In the genomic region with DNA sequence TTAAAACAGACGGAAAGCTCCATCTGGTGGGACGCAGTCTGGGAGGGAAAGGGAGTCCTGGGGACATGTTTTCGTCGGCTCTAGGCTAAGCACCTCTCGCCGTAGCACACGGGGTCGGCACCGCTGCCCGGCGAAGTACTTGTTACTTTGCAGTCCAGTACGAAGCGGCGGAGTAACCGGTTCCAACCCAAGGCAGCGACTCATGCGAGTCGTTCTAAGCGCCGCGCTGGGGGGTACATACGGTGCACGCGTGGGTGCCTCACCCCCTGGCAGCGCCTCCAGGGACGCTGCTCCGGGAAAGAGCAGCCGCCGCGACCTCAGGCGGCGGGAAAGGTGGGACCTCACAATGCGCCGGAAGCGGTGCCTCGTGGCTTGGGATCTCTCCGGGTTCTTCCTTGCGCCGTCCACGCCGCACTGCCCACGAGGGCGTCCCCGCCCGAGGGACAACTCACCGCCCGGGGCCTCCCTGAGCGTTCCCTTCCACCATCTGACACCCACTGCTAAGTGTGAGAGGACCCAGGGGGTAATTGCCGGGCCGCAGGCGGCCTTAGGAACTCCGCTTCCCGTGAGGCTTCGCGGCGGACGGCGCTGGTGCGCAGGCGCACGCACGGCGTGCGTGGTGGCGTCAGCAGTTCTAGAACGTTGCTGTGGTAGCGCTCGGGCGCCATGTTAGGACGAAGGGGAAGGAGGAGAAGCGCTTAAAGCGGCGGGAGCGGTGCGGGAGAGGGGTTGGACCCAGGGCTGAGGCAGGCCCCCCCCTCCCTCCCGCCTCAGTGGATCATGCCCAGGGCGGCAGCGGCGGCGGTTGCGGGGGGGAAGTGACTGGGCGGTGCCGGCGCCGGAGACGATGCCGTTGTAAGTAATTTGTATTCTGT, we compare ENCODE assay signal across 8 cellular contexts. TPM values are rescaled to one million over a fixed set of nuclear protein-coding genes. Genes with fewer than 3 reads are reported as not detected.
A peak's percentile ranks its signal among the peaks of the same experiment; 100 is the strongest.
DNase-seq lines count a peak whose midpoint lies in the region; ATAC-seq lines count a peak whose summit lies in the region.

A gene (plus strand): TSS at position 637 of the 875 bp plus-strand sequence. CDS start 211 bp downstream, at position 848.

- ATAC-seq in GM19324 (IDR thresholded peaks at IDR 0.05; ENCODE audit: low FRiP score, unreplicated experiment): peak; percentile 92
- ATAC-seq in HG03469 (IDR thresholded peaks at IDR 0.05; ENCODE audit: unreplicated experiment): peak; percentile 87
- ATAC-seq in left lobe of liver: peak; percentile 92

- H3K27me3 Mint-ChIP-seq in activated CD4-positive, alpha-beta T cell treated with anti-CD3 and anti-CD28 coated beads, Interleukin-2, amount 10 ng/mL, durations not matched to agents 7 days and 5 days: peaks cover 4% of the 10 kb centered on the region

- POLR2A ChIA-PET in activated CD4-positive, alpha-beta T cell treated with anti-CD3 and anti-CD28 coated beads, Interleukin-2, amount 10 ng/mL, durations not matched to agents 7 days and 5 days (lab: Charles Lee): interaction anchor here (0.5 kb wide), 1 partner anchor 17 kb away, joined by 5 read pairs; no protein-coding TSS in a partner anchor

- peak within 1 kb of the TSS; percentile 98 for H3K4me3 ChIP-seq in BLaER1

- DNase-seq in NCI-H526 treated with DMSO at 0.1 percent for 48 hours (lab: John Stamatoyannopoulos, UW): peak; percentile 91
- DNase-seq in activated CD4-positive, alpha-beta T cell treated with anti-CD3 and anti-CD28 coated beads, Interleukin-2, amount 10 ng/mL, durations not matched to agents 7 days and 5 days: peak; percentile 96
- peak; percentile 65 for DNase-seq in cortex of kidney (lab: John Stamatoyannopoulos, UW)
- DNase-seq in left lobe of liver (ENCODE audit: low spot score): peak; percentile 97
- peak; percentile 93 for DNase-seq in stimulated activated CD4-positive, alpha-beta T cell treated with anti-CD3 and anti-CD28 coated beads, Interleukin-2, amount 100 ng/mL, for 4 hours (ENCODE audit: low read depth)

- CTCF ChIA-PET in activated CD4-positive, alpha-beta T cell treated with anti-CD3 and anti-CD28 coated beads, Interleukin-2, amount 10 ng/mL, durations not matched to agents 7 days and 5 days (lab: Charles Lee): no interaction called here

- peak within 1 kb of the TSS; percentile 90 for H3K4me3 Mint-ChIP-seq in activated CD4-positive, alpha-beta T cell treated with anti-CD3 and anti-CD28 coated beads, Interleukin-2, amount 10 ng/mL, durations not matched to agents 7 days and 5 days

- H4K20me1 ChIP-seq in BLaER1: peaks cover 45% of the 10 kb centered on the region

- H3K27ac ChIP-seq in BLaER1: peak within 1 kb of the TSS; percentile 97

- H3K4me2 ChIP-seq in BLaER1: peak within 1 kb of the TSS; percentile 95

- H3K27me3 ChIP-seq in BLaER1: no peaks in the 10 kb centered on the region

- no peaks in the 10 kb centered on the region for H3K9me3 Mint-ChIP-seq in activated CD4-positive, alpha-beta T cell treated with anti-CD3 and anti-CD28 coated beads, Interleukin-2, amount 10 ng/mL, durations not matched to agents 7 days and 5 days

- peak within 1 kb of the TSS; percentile 98 for H3K9ac ChIP-seq in BLaER1

- H3K27ac Mint-ChIP-seq in activated CD4-positive, alpha-beta T cell treated with anti-CD3 and anti-CD28 coated beads, Interleukin-2, amount 10 ng/mL, durations not matched to agents 7 days and 5 days: peak within 1 kb of the TSS; percentile 94

- 0 out of 2 replicates have a peak, but pooled peaks cover 6% of the 10 kb centered on the region for H3K36me3 ChIP-seq in BLaER1

- peaks cover 44% of the 10 kb centered on the region for H3K4me1 Mint-ChIP-seq in activated CD4-positive, alpha-beta T cell treated with anti-CD3 and anti-CD28 coated beads, Interleukin-2, amount 10 ng/mL, durations not matched to agents 7 days and 5 days

- no peaks in the 10 kb centered on the region for H3K9me3 ChIP-seq in BLaER1

- peaks cover 56% of the 10 kb centered on the region for H3K4me1 ChIP-seq in BLaER1

- peaks cover 26% of the 10 kb centered on the region for H3K36me3 Mint-ChIP-seq in activated CD4-positive, alpha-beta T cell treated with anti-CD3 and anti-CD28 coated beads, Interleukin-2, amount 10 ng/mL, durations not matched to agents 7 days and 5 days (ENCODE audit: low read depth)

RNA-seq across cellular contexts. Expression of the gene that starts here (rescaled TPM):
- total RNA-seq in activated CD4-positive, alpha-beta T cell treated with anti-CD3 and anti-CD28 coated beads, Interleukin-2, amount 10 ng/mL, durations not matched to agents 7 days and 5 days: 100 to 1,000 TPM; 161 to 197 TPM
- total RNA-seq in left lobe of liver: 62.7 TPM

Comparison
In these comparisons a context has a peak if more than half of its experiments do, and no peak if none do; other contexts are left out.
1. Peak in every context shown above with its lines: DNase-seq, ATAC-seq, H3K4me3 ChIP-seq and H3K27ac ChIP-seq.